Comparison of ENCODE assay signal across 9 cellular contexts in the genomic region with DNA sequence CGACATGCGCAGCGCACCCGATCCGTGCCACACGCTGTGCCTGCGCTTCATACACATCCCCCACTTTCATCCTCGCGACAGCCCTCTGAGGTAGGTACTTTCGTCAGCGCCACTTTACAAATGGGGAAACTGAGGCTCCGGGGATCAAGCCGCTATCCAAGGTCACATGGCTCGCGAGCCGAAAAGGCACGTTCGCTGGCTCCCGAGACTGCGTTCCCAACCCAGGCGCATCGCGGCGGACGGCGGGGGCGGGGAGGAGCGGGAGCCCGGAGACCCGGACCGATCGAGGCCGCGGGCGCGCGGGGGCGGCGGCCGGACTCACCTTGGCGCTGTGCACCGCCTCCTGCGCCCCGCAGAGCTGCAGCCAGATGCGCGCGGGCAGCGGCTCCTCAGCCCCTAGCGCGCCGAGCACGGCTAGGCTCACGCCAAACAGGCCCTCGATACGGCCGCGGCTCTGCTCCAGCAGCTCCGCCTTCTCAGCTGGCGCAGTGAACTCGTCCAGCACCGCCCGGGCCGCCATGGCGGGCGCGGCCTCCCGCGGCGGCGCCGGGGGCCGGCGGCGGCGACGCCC. TPM values are rescaled to one million over a fixed set of nuclear protein-coding genes. Genes with fewer than 3 reads are reported as not detected.
DNase-seq lines count a peak whose midpoint lies in the region; ATAC-seq, FAIRE-seq and TF ChIP-seq lines count a peak whose summit lies in the region.
"Had no signal": no experiment of that assay in that cellular context is flagged by ENCODE, and none has a peak within 500 bp of the region (broad histone marks: within the 10 kb centered on the region; RNA-seq: fewer than 3 reads in every experiment).

No MANE protein-coding gene starts in this region.

- no peak for ATAC-seq in HG03378 (IDR thresholded peaks at IDR 0.05; ENCODE audit: unreplicated experiment)

- peak overlapping the region; percentile 64 for H3K4me2 ChIP-seq in mesendoderm (ENCODE audit: low read length)

- TF ChIP-seq POLR2A in H54 (IDR thresholded peaks at IDR 0.05; ENCODE audit: low read depth, low read length), result no peak

- no CpG with 5 or more reads among the region's 76 CpGs for WGBS in mesendoderm (ENCODE audit: extremely low coverage, insufficient coverage, low lambda C conversion rate)

- H2AK5ac ChIP-seq in mesendoderm (ENCODE audit: low read length), result peak overlapping the region; percentile 9

- peaks cover 51% of the 10 kb centered on the region for H3K79me2 ChIP-seq in mesendoderm (ENCODE audit: control insufficient read depth, insufficient read depth, low read length)

- H3K9ac ChIP-seq in mesendoderm (ENCODE audit: low read length), result peak overlapping the region; percentile 90

- H3K4me1 ChIP-seq in mesendoderm (ENCODE audit: control insufficient read depth, low read depth, low read length), result peaks cover 11% of the 10 kb centered on the region

- H2BK5ac ChIP-seq in mesendoderm (ENCODE audit: low read length), result peak overlapping the region; percentile 23

- H4K8ac ChIP-seq in mesendoderm (ENCODE audit: low read depth, low read length), result peak overlapping the region; percentile 43

- peak overlapping the region; percentile 32 for H2BK120ac ChIP-seq in mesendoderm (ENCODE audit: low read depth, low read length)

- H4K5ac ChIP-seq in mesendoderm (ENCODE audit: low read length), result no peak overlapping the region

- H3K36me3 ChIP-seq in mesendoderm (ENCODE audit: control insufficient read depth, insufficient read depth, low read length), result no peaks in the 10 kb centered on the region

- peaks cover 14% of the 10 kb centered on the region for H3K79me1 ChIP-seq in mesendoderm (ENCODE audit: low read length)

- H3K27ac ChIP-seq in mesendoderm (ENCODE audit: low read depth, low read length) (peak overlapping the region; percentile 92), substantia nigra (ENCODE audit: low read depth, low read length, poor library complexity, severe bottlenecking) (peak overlapping the region; percentile 86)

- no peak overlapping the region for H3K23ac ChIP-seq in mesendoderm (ENCODE audit: low read length)

- peak overlapping the region; percentile 96 for H3K56ac ChIP-seq in mesendoderm (ENCODE audit: low read length)

- peak overlapping the region; percentile 92 for H3K18ac ChIP-seq in mesendoderm (ENCODE audit: low read length)

- FAIRE-seq in H54 (lab: Jason Lieb, UNC), result no peak
- FAIRE-seq: colon had no signal

- H3K4me3 ChIP-seq in GM12875 (ENCODE audit: low read depth, low read length) (peak overlapping the region; percentile 85), LNCaP clone FGC (ENCODE audit: low read depth, low read length) (peak overlapping the region; percentile 94), WI38 (ENCODE audit: low read depth, low read length) (peak overlapping the region; percentile 91), mesendoderm (ENCODE audit: low read length) (peak overlapping the region; percentile 83)

- TF ChIP-seq CTCF in GM12875 (IDR thresholded peaks at IDR 0.05; ENCODE audit: borderline replicate concordance, insufficient read depth, low read depth, low read length), result no peak
- no peak for TF ChIP-seq CTCF in LNCaP clone FGC (IDR thresholded peaks at IDR 0.05; ENCODE audit: control insufficient read depth, extremely low read depth, insufficient read depth)
- TF ChIP-seq CTCF in WI38 (IDR thresholded peaks at IDR 0.05; ENCODE audit: low read depth, low read length), result no peak

- H2BK15ac ChIP-seq in mesendoderm (replicated peaks; ENCODE audit: low read depth), result no peak overlapping the region

- H3K27me3 ChIP-seq in mesendoderm (ENCODE audit: insufficient read depth, low read length, poor library complexity), result no peaks in the 10 kb centered on the region

- peak; percentile 59 for DNase-seq in H54 (ENCODE audit: insufficient read length, low spot score)
- DNase-seq in LNCaP clone FGC (ENCODE audit: low read depth), result peak; percentile 28
- peak; percentile 17 for DNase-seq in effector CD4-positive, alpha-beta T cell
- DNase-seq in mesendoderm, result peak; percentile 53
- peak in 25 of 49 donors; percentile 32 to 91 (median 60) for DNase-seq in substantia nigra (lab: John Stamatoyannopoulos, UW)

- H3K4ac ChIP-seq in mesendoderm (ENCODE audit: low read depth, low read length), result peak overlapping the region; percentile 90

RNA-seq across cellular contexts. Expression of a gene that starts 0.4 kb away (rescaled TPM):
- polyA plus RNA-seq in mesendoderm (2013, experiment 1 of 2), result 24.9 TPM
- 27.1 TPM for polyA plus RNA-seq in mesendoderm (2013, experiment 2 of 2)
